9 cellular contexts compared by ENCODE assay signal in the genomic region with DNA sequence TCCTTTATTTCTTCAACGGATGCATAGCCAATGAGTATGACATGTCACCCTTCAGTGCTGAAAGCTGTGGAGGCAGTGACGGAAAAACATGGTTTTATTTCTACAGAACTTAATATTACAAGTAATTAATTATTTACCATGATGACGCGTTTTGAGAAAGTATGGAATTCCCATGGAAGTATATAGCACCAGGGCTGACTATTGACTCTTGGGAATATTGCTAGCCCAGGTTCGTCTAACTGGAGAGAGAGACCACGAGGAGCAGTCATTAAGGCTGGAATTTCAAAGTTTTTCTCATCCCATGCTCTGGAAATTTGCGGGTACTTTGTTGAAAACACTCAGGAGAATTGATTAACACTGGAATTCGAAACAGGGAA.
A peak's percentile ranks its signal among the peaks of the same experiment; 100 is the strongest.
DNase-seq lines count a peak whose midpoint lies in the region; ATAC-seq and TF ChIP-seq lines count a peak whose summit lies in the region.
"Had no signal": no experiment of that assay in that cellular context is flagged by ENCODE, and none has a peak within 500 bp of the region (broad histone marks: within the 10 kb centered on the region; RNA-seq: fewer than 3 reads in every experiment).

No MANE protein-coding gene starts in this region.

- H3K27ac Mint-ChIP-seq in GM23338, result peak overlapping the region; percentile 50; the same call in 1 of the 2 replicates
- H3K27ac Mint-ChIP-seq in activated CD4-positive, alpha-beta memory T cell treated with anti-CD3 and anti-CD28 coated beads for 36 hours, result no peak overlapping the region

- H3K36me3 ChIP-seq in ACC112 (ENCODE audit: insufficient read depth, low read length), result no peaks in the 10 kb centered on the region
- no peaks in the 10 kb centered on the region for H3K36me3 ChIP-seq in GM23338 (ENCODE audit: insufficient read depth)
- H3K36me3 ChIP-seq in hepatocyte (replicated peaks; ENCODE audit: insufficient read depth, low read depth), result no peaks in the 10 kb centered on the region
- H3K36me3 ChIP-seq: spleen had no signal

- no peaks in the 10 kb centered on the region for H4K20me1 ChIP-seq in GM23338 (replicated peaks; ENCODE audit: insufficient read depth)
- H4K20me1 ChIP-seq in hepatocyte (ENCODE audit: insufficient read depth, poor library complexity, severe bottlenecking), result no peaks in the 10 kb centered on the region

- DNase-seq in GM23338 (ENCODE audit: low spot score), result no peak
- no peak for DNase-seq in activated CD4-positive, alpha-beta memory T cell treated with anti-CD3 and anti-CD28 coated beads for 36 hours
- DNase-seq in hepatocyte (ENCODE audit: low spot score), result no peak
- no peak for DNase-seq in GM19240 (ENCODE audit: insufficient read length, low spot score)
- no peak for DNase-seq in GM10248 (ENCODE audit: extremely low spot score)
- DNase-seq: spleen had no signal

- POLR2A ChIA-PET in activated CD4-positive, alpha-beta memory T cell treated with anti-CD3 and anti-CD28 coated beads for 36 hours (lab: Charles Lee), result no interaction called here
- POLR2A ChIA-PET in GM10248 (lab: Yijun Ruan, JAX), result no interaction called here

- peak overlapping the region; percentile 0; the same call in 1 of the 2 replicates for H3K27ac ChIP-seq in ACC112 (ENCODE audit: low read depth, low read length)
- no peak overlapping the region for H3K27ac ChIP-seq in GM23338 (ENCODE audit: low read depth)
- H3K27ac ChIP-seq in hepatocyte, result no peak overlapping the region
- H3K27ac ChIP-seq: spleen had no signal

- no peaks in the 10 kb centered on the region for H3K79me2 ChIP-seq in ACC112 (ENCODE audit: control insufficient read depth, insufficient read depth, low read length, unreplicated experiment)
- H3K79me2 ChIP-seq in GM23338 (replicated peaks; ENCODE audit: insufficient read depth), result no peaks in the 10 kb centered on the region
- H3K79me2 ChIP-seq in hepatocyte, result no peaks in the 10 kb centered on the region

- no peaks in the 10 kb centered on the region for H3K9me2 ChIP-seq in GM23338 (ENCODE audit: insufficient read depth)
- H3K9me2 ChIP-seq in hepatocyte (replicated peaks; ENCODE audit: insufficient read depth), result no peaks in the 10 kb centered on the region

- H3K4me3 Mint-ChIP-seq in GM23338, result peak overlapping the region; percentile 92
- H3K4me3 Mint-ChIP-seq in activated CD4-positive, alpha-beta memory T cell treated with anti-CD3 and anti-CD28 coated beads for 36 hours, result peak overlapping the region; percentile 64

- peaks cover 2% of the 10 kb centered on the region; the same call in 2 of the 3 replicates for H3K9me3 Mint-ChIP-seq in GM23338
- H3K9me3 Mint-ChIP-seq in activated CD4-positive, alpha-beta memory T cell treated with anti-CD3 and anti-CD28 coated beads for 36 hours, result no peaks in the 10 kb centered on the region

- H3K4me2 ChIP-seq in GM23338 (peak overlapping the region; percentile 79), hepatocyte (peak overlapping the region; percentile 86)

- 31% methylated on average over 8 of the region's 8 CpGs for WGBS in hepatocyte (ENCODE audit: low lambda C conversion rate, missing lambda C conversion rate)

- peaks cover 4% of the 10 kb centered on the region; the same call in 2 of the 3 replicates for H3K4me1 Mint-ChIP-seq in GM23338
- peaks cover 19% of the 10 kb centered on the region for H3K4me1 Mint-ChIP-seq in activated CD4-positive, alpha-beta memory T cell treated with anti-CD3 and anti-CD28 coated beads for 36 hours (ENCODE audit: low read depth)

- peak overlapping the region; percentile 60 for H3K4me3 ChIP-seq in ACC112 (ENCODE audit: low read depth, low read length)
- H3K4me3 ChIP-seq in GM23338, result peak overlapping the region; percentile 61
- H3K4me3 ChIP-seq in hepatocyte, result peak overlapping the region; percentile 3

- H3K36me3 Mint-ChIP-seq in GM23338 (ENCODE audit: low read depth), result no peaks in the 10 kb centered on the region
- H3K36me3 Mint-ChIP-seq in activated CD4-positive, alpha-beta memory T cell treated with anti-CD3 and anti-CD28 coated beads for 36 hours, result peaks cover 3% of the 10 kb centered on the region

- no peak for TF ChIP-seq CTCF in GM23338 (conservative IDR thresholded peaks at IDR 0.05; ENCODE audit: low read depth in 2 of 2)
- TF ChIP-seq CTCF in hepatocyte (IDR thresholded peaks at IDR 0.05; ENCODE audit: poor library complexity), result no peak
- no peak for TF ChIP-seq CTCF in GM10248 (IDR thresholded peaks at IDR 0.05; ENCODE audit: control extremely low read depth, extremely low read depth, low read depth, missing control alignments)

- CTCF ChIA-PET in activated CD4-positive, alpha-beta memory T cell treated with anti-CD3 and anti-CD28 coated beads for 36 hours (lab: Charles Lee), result no interaction called here
- CTCF ChIA-PET in GM10248 (lab: Yijun Ruan, JAX), result interaction anchor here (1.1 to 4.5 kb wide), 2 partner anchors 10 to 13 kb away, joined by 3 to 16 read pairs; no protein-coding TSS in a partner anchor

- H3K4me1 ChIP-seq in ACC112 (ENCODE audit: control insufficient read depth, insufficient read depth, low read length, unreplicated experiment) (peaks cover 4% of the 10 kb centered on the region), GM23338 (ENCODE audit: insufficient read depth) (peaks cover 11% of the 10 kb centered on the region), hepatocyte (ENCODE audit: insufficient read depth) (no peaks in the 10 kb centered on the region)

- intact Hi-C loops in activated CD4-positive, alpha-beta memory T cell treated with anti-CD3 and anti-CD28 coated beads for 36 hours (cut with micrococcal nuclease), result no loop called here

- ATAC-seq in GM23338, result no peak
- no peak for ATAC-seq in HG03139 (IDR thresholded peaks at IDR 0.05; ENCODE audit: unreplicated experiment)
- ATAC-seq in HG02763 (IDR thresholded peaks at IDR 0.05; ENCODE audit: unreplicated experiment), result no peak

- peaks cover 16% of the 10 kb centered on the region for H3K27me3 Mint-ChIP-seq in GM23338 (ENCODE audit: insufficient read depth, low read depth, poor library complexity)
- H3K27me3 Mint-ChIP-seq in activated CD4-positive, alpha-beta memory T cell treated with anti-CD3 and anti-CD28 coated beads for 36 hours, result peaks cover 49% of the 10 kb centered on the region

- H3K27me3 ChIP-seq in ACC112 (ENCODE audit: insufficient read depth, low read length) (peaks cover 7% of the 10 kb centered on the region; the same call in 1 of the 2 replicates), GM23338 (ENCODE audit: insufficient read depth) (peaks cover 14% of the 10 kb centered on the region; the same call in 1 of the 2 replicates), hepatocyte (peaks cover 16% of the 10 kb centered on the region)

- no peaks in the 10 kb centered on the region for H3F3A ChIP-seq in GM23338 (replicated peaks; ENCODE audit: low read depth)

- H2AFZ ChIP-seq in ACC112 (ENCODE audit: low read length, unreplicated experiment) (peak overlapping the region; percentile 14), GM23338 (peak overlapping the region; percentile 4; the same call in 1 of the 2 replicates), hepatocyte (peak overlapping the region; percentile 59)

- no peaks in the 10 kb centered on the region for H3K9me3 ChIP-seq in hepatocyte (ENCODE audit: low read depth)

TF ChIP-seq in GM23338, 12 proteins besides CTCF, POLR2A, EP300 and RAD21 (continues in another document):
- no peak for TF ChIP-seq ZNF114 (CRISPR knock-in tag; IDR thresholded peaks at IDR 0.05)
- TF ChIP-seq, protein P1, sequence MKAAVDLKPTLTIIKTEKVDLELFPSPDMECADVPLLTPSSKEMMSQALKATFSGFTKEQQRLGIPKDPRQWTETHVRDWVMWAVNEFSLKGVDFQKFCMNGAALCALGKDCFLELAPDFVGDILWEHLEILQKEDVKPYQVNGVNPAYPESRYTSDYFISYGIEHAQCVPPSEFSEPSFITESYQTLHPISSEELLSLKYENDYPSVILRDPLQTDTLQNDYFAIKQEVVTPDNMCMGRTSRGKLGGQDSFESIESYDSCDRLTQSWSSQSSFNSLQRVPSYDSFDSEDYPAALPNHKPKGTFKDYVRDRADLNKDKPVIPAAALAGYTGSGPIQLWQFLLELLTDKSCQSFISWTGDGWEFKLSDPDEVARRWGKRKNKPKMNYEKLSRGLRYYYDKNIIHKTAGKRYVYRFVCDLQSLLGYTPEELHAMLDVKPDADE (IDR thresholded peaks at IDR 0.05), result no peak
- no peak for TF ChIP-seq STAT1 (IDR thresholded peaks at IDR 0.05; ENCODE audit: unreplicated experiment)
- TF ChIP-seq CREB1 (CRISPR knock-in tag; IDR thresholded peaks at IDR 0.05; ENCODE audit: low read depth), result no peak

Comparison
In these comparisons a context has a peak if more than half of its experiments do, and no peak if none do; other contexts are left out.
1. H2AFZ ChIP-seq: peak in every context shown above with its lines; median percentile 59 in hepatocyte; 14 in ACC112; 4 in GM23338.
2. H3K4me3 ChIP-seq: peak in every context shown above with its lines; median percentile 61 in GM23338; 60 in ACC112; 3 in hepatocyte.